In the genomic region with DNA sequence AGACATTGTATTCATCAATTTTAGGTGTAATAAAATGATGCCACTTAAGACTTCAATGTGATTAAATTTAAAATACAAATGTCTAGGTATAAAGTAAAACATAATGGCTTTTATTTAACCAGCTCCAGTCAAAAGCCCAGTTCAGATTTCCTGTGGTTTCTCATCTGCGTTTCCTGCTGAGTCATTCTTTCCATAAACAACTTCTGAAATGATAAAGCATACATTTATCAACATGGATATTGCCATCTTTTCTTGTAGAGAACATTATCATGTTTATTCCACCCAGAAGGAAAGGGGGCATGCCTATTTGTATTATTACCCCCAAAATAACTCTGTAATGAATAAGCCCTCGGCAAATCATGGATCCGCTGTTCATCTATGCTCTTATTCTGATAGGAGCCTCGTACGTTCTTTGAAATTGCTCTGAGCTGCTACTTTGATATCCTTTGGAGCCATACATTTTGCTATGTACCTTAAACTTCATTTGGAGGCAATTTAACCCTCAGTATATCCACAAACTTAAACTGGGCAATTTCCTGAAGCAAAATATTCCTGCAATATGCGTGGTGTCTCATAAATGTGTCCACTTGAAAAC, we compare ENCODE assay signal across 1 cellular context.
TF ChIP-seq lines count a peak whose summit lies in the region.

No MANE protein-coding gene starts in this region.

TF ChIP-seq in A549, 52 proteins besides CTCF, POLR2A, EP300 and RAD21:
- TF ChIP-seq, protein P1, sequence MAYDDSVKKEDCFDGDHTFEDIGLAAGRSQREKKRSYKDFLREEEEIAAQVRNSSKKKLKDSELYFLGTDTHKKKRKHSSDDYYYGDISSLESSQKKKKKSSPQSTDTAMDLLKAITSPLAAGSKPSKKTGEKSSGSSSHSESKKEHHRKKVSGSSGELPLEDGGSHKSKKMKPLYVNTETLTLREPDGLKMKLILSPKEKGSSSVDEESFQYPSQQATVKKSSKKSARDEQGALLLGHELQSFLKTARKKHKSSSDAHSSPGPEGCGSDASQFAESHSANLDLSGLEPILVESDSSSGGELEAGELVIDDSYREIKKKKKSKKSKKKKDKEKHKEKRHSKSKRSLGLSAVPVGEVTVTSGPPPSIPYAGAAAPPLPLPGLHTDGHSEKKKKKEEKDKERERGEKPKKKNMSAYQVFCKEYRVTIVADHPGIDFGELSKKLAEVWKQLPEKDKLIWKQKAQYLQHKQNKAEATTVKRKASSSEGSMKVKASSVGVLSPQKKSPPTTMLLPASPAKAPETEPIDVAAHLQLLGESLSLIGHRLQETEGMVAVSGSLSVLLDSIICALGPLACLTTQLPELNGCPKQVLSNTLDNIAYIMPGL (CRISPR knock-in tag; IDR thresholded peaks at IDR 0.05; ENCODE audit: borderline replicate concordance), result no peak
- TF ChIP-seq MYC (IDR thresholded peaks at IDR 0.05; ENCODE audit: borderline replicate concordance, low read length) (no peak), HOXB5 (CRISPR knock-in tag; IDR thresholded peaks at IDR 0.05) (no peak), HDAC2 (IDR thresholded peaks at IDR 0.05) (no peak), HOXB13 (CRISPR knock-in tag; IDR thresholded peaks at IDR 0.05; ENCODE audit: low read depth) (no peak), CBX2 (IDR thresholded peaks at IDR 0.05; ENCODE audit: borderline replicate concordance, low read depth) (no peak), SREBF2 (IDR thresholded peaks at IDR 0.05) (no peak), NR3C1 (IDR thresholded peaks at IDR 0.05) (no peak), MAFK (IDR thresholded peaks at IDR 0.05; ENCODE audit: partially characterized antibody) (peak; percentile 92), PHF8 (IDR thresholded peaks at IDR 0.05; ENCODE audit: borderline replicate concordance, low read depth) (no peak), NFE2L2 (conservative IDR thresholded peaks at IDR 0.05; ENCODE audit: low read length) (peak; percentile 89), GATA3 (IDR thresholded peaks at IDR 0.05; ENCODE audit: borderline replicate concordance) (no peak), HEYL (CRISPR knock-in tag; IDR thresholded peaks at IDR 0.05) (no peak)
- TF ChIP-seq, protein P2, sequence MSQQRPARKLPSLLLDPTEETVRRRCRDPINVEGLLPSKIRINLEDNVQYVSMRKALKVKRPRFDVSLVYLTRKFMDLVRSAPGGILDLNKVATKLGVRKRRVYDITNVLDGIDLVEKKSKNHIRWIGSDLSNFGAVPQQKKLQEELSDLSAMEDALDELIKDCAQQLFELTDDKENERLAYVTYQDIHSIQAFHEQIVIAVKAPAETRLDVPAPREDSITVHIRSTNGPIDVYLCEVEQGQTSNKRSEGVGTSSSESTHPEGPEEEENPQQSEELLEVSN (IDR thresholded peaks at IDR 0.05; ENCODE audit: borderline replicate concordance, low read depth), result no peak
- TF ChIP-seq, protein P3, sequence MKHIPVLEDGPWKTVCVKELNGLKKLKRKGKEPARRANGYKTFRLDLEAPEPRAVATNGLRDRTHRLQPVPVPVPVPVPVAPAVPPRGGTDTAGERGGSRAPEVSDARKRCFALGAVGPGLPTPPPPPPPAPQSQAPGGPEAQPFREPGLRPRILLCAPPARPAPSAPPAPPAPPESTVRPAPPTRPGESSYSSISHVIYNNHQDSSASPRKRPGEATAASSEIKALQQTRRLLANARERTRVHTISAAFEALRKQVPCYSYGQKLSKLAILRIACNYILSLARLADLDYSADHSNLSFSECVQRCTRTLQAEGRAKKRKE (CRISPR knock-in tag; IDR thresholded peaks at IDR 0.05; ENCODE audit: low read depth), result no peak
- TF ChIP-seq, protein P4, sequence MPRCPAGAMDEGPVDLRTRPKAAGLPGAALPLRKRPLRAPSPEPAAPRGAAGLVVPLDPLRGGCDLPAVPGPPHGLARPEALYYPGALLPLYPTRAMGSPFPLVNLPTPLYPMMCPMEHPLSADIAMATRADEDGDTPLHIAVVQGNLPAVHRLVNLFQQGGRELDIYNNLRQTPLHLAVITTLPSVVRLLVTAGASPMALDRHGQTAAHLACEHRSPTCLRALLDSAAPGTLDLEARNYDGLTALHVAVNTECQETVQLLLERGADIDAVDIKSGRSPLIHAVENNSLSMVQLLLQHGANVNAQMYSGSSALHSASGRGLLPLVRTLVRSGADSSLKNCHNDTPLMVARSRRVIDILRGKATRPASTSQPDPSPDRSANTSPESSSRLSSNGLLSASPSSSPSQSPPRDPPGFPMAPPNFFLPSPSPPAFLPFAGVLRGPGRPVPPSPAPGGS (IDR thresholded peaks at IDR 0.05), result no peak
